In the genomic region with DNA sequence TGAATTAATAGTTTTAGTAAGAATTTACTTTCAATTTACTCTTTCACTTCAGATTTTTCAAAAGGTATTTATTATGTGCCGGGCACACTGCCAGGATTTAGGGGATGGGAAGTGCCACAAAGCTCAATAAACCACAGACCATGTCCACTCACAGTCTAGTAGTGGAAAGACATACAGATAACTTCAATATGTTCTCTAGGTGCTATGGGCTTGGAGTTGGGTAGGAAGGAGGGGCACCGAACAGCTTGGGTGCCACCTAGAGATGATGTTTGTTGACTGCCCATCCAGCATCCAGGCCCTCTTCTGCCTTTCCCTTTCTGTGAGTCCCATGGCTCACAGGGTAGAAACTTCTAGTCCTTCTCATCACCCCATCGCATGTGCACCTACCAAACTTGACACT, we compare ENCODE assay signal across 9 cellular contexts. TPM values are rescaled to one million over a fixed set of nuclear protein-coding genes. Genes with fewer than 3 reads are reported as not detected.
A peak's percentile ranks its signal among the peaks of the same experiment; 100 is the strongest.
DNase-seq lines count a peak whose midpoint lies in the region; ATAC-seq and TF ChIP-seq lines count a peak whose summit lies in the region.
"Had no signal": no experiment of that assay in that cellular context is flagged by ENCODE, and none has a peak within 500 bp of the region (broad histone marks: within the 10 kb centered on the region; RNA-seq: fewer than 3 reads in every experiment).

No MANE protein-coding gene starts in this region.

- H3K4me1 Mint-ChIP-seq in neural progenitor cell (peaks cover 20% of the 10 kb centered on the region), mesothelial cell of epicardium (no peaks in the 10 kb centered on the region)
- no peaks in the 10 kb centered on the region for H3K4me1 Mint-ChIP-seq in stimulated activated effector memory CD8-positive, alpha-beta T cell treated with anti-CD3 and anti-CD28 coated beads, Interleukin-12 subunit alpha, Interleukin-12 subunit beta, amount 100 ng/mL, for 72 hours

- CTCF ChIA-PET in SK-N-SH (lab: Yijun Ruan, JAX), result interaction anchor here (3.7 kb wide), 1 partner anchor 17 kb away, joined by 13 read pairs; a partner anchor contains a TSS

- TF ChIP-seq CTCF in SK-N-SH (IDR thresholded peaks at IDR 0.05), result no peak
- no peak for TF ChIP-seq CTCF in neural progenitor cell (IDR thresholded peaks at IDR 0.05)
- TF ChIP-seq CTCF in mesothelial cell of epicardium (IDR thresholded peaks at IDR 0.05; ENCODE audit: unreplicated experiment), result no peak

- H3K4me2 ChIP-seq in SK-N-SH, result 0 out of 2 replicates have a peak overlapping the region, but pooled peaks have one; percentile 8
- peak overlapping the region; percentile 6 for H3K4me2 ChIP-seq in neural progenitor cell

- H3K4me3 Mint-ChIP-seq in neural progenitor cell, result no peak overlapping the region
- no peak overlapping the region for H3K4me3 Mint-ChIP-seq in mesothelial cell of epicardium
- H3K4me3 Mint-ChIP-seq in stimulated activated effector memory CD8-positive, alpha-beta T cell treated with anti-CD3 and anti-CD28 coated beads, Interleukin-12 subunit alpha, Interleukin-12 subunit beta, amount 100 ng/mL, for 72 hours, result no peak overlapping the region

- H2AFZ ChIP-seq in SK-N-SH (ENCODE audit: low read depth) (no peak overlapping the region), neural progenitor cell (replicated peaks) (no peak overlapping the region)

- WGBS in SK-N-SH (ENCODE audit: low lambda C conversion rate), result 98% methylated on average over 3 of the region's 3 CpGs

- H3K9me3 Mint-ChIP-seq in neural progenitor cell, result peaks cover 8% of the 10 kb centered on the region
- H3K9me3 Mint-ChIP-seq in mesothelial cell of epicardium, result peaks cover 9% of the 10 kb centered on the region
- no peaks in the 10 kb centered on the region for H3K9me3 Mint-ChIP-seq in stimulated activated effector memory CD8-positive, alpha-beta T cell treated with anti-CD3 and anti-CD28 coated beads, Interleukin-12 subunit alpha, Interleukin-12 subunit beta, amount 100 ng/mL, for 72 hours

- H3K4me1 ChIP-seq in SK-N-SH (ENCODE audit: control insufficient read depth in 1 of 2, insufficient read depth in 2 of 2, low read depth in 1 of 2, low read length in 1 of 2), result peaks cover 0 to 5% of the 10 kb centered on the region in 2 experiments; a peak in 2 of 4 replicates
- peaks cover 53% of the 10 kb centered on the region for H3K4me1 ChIP-seq in neural progenitor cell

- POLR2A ChIA-PET in SK-N-SH (lab: Yijun Ruan, JAX), result no interaction called here

- DNase-seq in DMS53 (lab: John Stamatoyannopoulos, UW) (peak; percentile 2), DMS53 treated with DMSO at 0.1 percent for 48 hours (lab: John Stamatoyannopoulos, UW; ENCODE audit: unreplicated experiment) (no peak), SK-N-SH (no peak), neural progenitor cell (ENCODE audit: low spot score) (no peak), mesothelial cell of epicardium (ENCODE audit: low spot score in 2 of 2, unreplicated experiment in 2 of 2) (no peak), NCI-H446 treated with DMSO at 0.1 percent for 48 hours (lab: John Stamatoyannopoulos, UW) (no peak)
- DNase-seq in stimulated activated effector memory CD8-positive, alpha-beta T cell treated with anti-CD3 and anti-CD28 coated beads, Interleukin-12 subunit alpha, Interleukin-12 subunit beta, amount 100 ng/mL, for 72 hours (ENCODE audit: low spot score in 2 of 2), result no peak
- DNase-seq: activated T-cell treated with anti-CD3 and anti-CD28 coated beads, Interleukin-2, amount 50 U/mL, for 48 hours had no signal

- peaks cover 0 to 6% of the 10 kb centered on the region in 2 experiments for H3K36me3 ChIP-seq in SK-N-SH (replicated peaks in 1 of 2; ENCODE audit: control insufficient read depth in 1 of 2, insufficient read depth in 2 of 2, low read length in 1 of 2)
- no peaks in the 10 kb centered on the region for H3K36me3 ChIP-seq in neural progenitor cell

- H3K9me3 ChIP-seq in SK-N-SH (no peaks in the 10 kb centered on the region), neural progenitor cell (ENCODE audit: low read depth) (no peaks in the 10 kb centered on the region)

- no peak for TF ChIP-seq RAD21 in SK-N-SH (IDR thresholded peaks at IDR 0.05; ENCODE audit: low read length)

- H3K9ac ChIP-seq in SK-N-SH (no peak overlapping the region), neural progenitor cell (no peak overlapping the region)

- H3K79me2 ChIP-seq in SK-N-SH (ENCODE audit: insufficient read depth), result peaks cover 78% of the 10 kb centered on the region
- peaks cover 13% of the 10 kb centered on the region for H3K79me2 ChIP-seq in neural progenitor cell (ENCODE audit: low read depth)

- H4K20me1 ChIP-seq in SK-N-SH (ENCODE audit: insufficient read depth) (no peaks in the 10 kb centered on the region), neural progenitor cell (ENCODE audit: low read depth) (no peaks in the 10 kb centered on the region)

- H3K27me3 ChIP-seq in SK-N-SH (ENCODE audit: insufficient read depth) (no peaks in the 10 kb centered on the region), neural progenitor cell (no peaks in the 10 kb centered on the region)

- peak; percentile 71 for ATAC-seq in GM21786 (IDR thresholded peaks at IDR 0.05; ENCODE audit: unreplicated experiment)
- ATAC-seq in stimulated activated effector memory CD8-positive, alpha-beta T cell treated with anti-CD3 and anti-CD28 coated beads, Interleukin-12 subunit alpha, Interleukin-12 subunit beta, amount 100 ng/mL, for 72 hours, result no peak

- no peak for TF ChIP-seq EP300 in SK-N-SH (IDR thresholded peaks at IDR 0.05; ENCODE audit: borderline replicate concordance in 1 of 2, low read depth in 1 of 2, low read length in 1 of 2)

- peaks cover 3% of the 10 kb centered on the region for H3K36me3 Mint-ChIP-seq in neural progenitor cell
- no peaks in the 10 kb centered on the region for H3K36me3 Mint-ChIP-seq in mesothelial cell of epicardium
- no peaks in the 10 kb centered on the region for H3K36me3 Mint-ChIP-seq in stimulated activated effector memory CD8-positive, alpha-beta T cell treated with anti-CD3 and anti-CD28 coated beads, Interleukin-12 subunit alpha, Interleukin-12 subunit beta, amount 100 ng/mL, for 72 hours

- H3K4me3 ChIP-seq in SK-N-SH (ENCODE audit: low read depth in 2 of 2, low read length in 1 of 2) (no peak overlapping the region), neural progenitor cell (no peak overlapping the region)

- no peak overlapping the region for H3K27ac Mint-ChIP-seq in neural progenitor cell
- no peak overlapping the region for H3K27ac Mint-ChIP-seq in mesothelial cell of epicardium
- H3K27ac Mint-ChIP-seq in stimulated activated effector memory CD8-positive, alpha-beta T cell treated with anti-CD3 and anti-CD28 coated beads, Interleukin-12 subunit alpha, Interleukin-12 subunit beta, amount 100 ng/mL, for 72 hours, result no peak overlapping the region

- H3F3A ChIP-seq in SK-N-SH (replicated peaks; ENCODE audit: insufficient read depth) (peaks cover 10% of the 10 kb centered on the region), neural progenitor cell (ENCODE audit: low read depth) (peaks cover 31% of the 10 kb centered on the region)

- H3K27ac ChIP-seq in SK-N-SH (ENCODE audit: low read depth in 2 of 2, low read length in 1 of 2) (no peak overlapping the region), neural progenitor cell (no peak overlapping the region)

- H3K9me2 ChIP-seq in SK-N-SH, result no peaks in the 10 kb centered on the region

- peaks cover 3% of the 10 kb centered on the region for H3K27me3 Mint-ChIP-seq in neural progenitor cell (ENCODE audit: insufficient read depth, low read depth)
- no peaks in the 10 kb centered on the region for H3K27me3 Mint-ChIP-seq in mesothelial cell of epicardium (ENCODE audit: low read depth)

TF ChIP-seq in SK-N-SH, 30 proteins besides CTCF, POLR2A, EP300 and RAD21:
- TF ChIP-seq JUND (IDR thresholded peaks at IDR 0.05) (no peak), RCOR1 (IDR thresholded peaks at IDR 0.05; ENCODE audit: low read length) (no peak), EZH2phosphoT487 (IDR thresholded peaks at IDR 0.05; ENCODE audit: borderline replicate concordance, low read depth) (no peak), GABPA (IDR thresholded peaks at IDR 0.05; ENCODE audit: low read depth) (no peak), TAF1 (IDR thresholded peaks at IDR 0.05; ENCODE audit: borderline replicate concordance, low read depth, low read length) (no peak), TEAD4 (IDR thresholded peaks at IDR 0.05; ENCODE audit: borderline replicate concordance, insufficient read depth) (no peak), NRF1 (IDR thresholded peaks at IDR 0.05; ENCODE audit: low read depth, low read length) (no peak)
- TF ChIP-seq, protein P1, sequence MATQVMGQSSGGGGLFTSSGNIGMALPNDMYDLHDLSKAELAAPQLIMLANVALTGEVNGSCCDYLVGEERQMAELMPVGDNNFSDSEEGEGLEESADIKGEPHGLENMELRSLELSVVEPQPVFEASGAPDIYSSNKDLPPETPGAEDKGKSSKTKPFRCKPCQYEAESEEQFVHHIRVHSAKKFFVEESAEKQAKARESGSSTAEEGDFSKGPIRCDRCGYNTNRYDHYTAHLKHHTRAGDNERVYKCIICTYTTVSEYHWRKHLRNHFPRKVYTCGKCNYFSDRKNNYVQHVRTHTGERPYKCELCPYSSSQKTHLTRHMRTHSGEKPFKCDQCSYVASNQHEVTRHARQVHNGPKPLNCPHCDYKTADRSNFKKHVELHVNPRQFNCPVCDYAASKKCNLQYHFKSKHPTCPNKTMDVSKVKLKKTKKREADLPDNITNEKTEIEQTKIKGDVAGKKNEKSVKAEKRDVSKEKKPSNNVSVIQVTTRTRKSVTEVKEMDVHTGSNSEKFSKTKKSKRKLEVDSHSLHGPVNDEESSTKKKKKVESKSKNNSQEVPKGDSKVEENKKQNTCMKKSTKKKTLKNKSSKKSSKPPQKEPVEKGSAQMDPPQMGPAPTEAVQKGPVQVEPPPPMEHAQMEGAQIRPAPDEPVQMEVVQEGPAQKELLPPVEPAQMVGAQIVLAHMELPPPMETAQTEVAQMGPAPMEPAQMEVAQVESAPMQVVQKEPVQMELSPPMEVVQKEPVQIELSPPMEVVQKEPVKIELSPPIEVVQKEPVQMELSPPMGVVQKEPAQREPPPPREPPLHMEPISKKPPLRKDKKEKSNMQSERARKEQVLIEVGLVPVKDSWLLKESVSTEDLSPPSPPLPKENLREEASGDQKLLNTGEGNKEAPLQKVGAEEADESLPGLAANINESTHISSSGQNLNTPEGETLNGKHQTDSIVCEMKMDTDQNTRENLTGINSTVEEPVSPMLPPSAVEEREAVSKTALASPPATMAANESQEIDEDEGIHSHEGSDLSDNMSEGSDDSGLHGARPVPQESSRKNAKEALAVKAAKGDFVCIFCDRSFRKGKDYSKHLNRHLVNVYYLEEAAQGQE (IDR thresholded peaks at IDR 0.05; ENCODE audit: low read depth, low read length), result no peak

RNA-seq across cellular contexts. Expression of a gene that starts 17.8 kb away (rescaled TPM):
- polyA plus RNA-seq in SK-N-SH (2012; rRNA removed), result 5.4 and 8.5 TPM in 2 replicates
- 4.8 and 5.7 TPM in 2 replicates for polyA plus RNA-seq in SK-N-SH (2012; cell fraction: cytosol; rRNA removed)
- polyA plus RNA-seq in SK-N-SH (2012; cell fraction: nucleus; rRNA removed), result 8.9 and 9.4 TPM in 2 replicates
- 30.7 and 35.5 TPM in 2 replicates for total RNA-seq in neural progenitor cell (ENCODE audit: low replicate concordance)
- total RNA-seq in mesothelial cell of epicardium, result 2.1 to 2.3 TPM (median 2.2 TPM) in 3 replicates
